In genomic region chr21:45592208-45592619, GRCh38 we compare ENCODE assay signal across 8 cellular contexts. TPM values are rescaled to one million over a fixed set of nuclear protein-coding genes. Genes with fewer than 3 reads are reported as not detected.
DNase-seq lines count a peak whose midpoint lies in the region; ATAC-seq and TF ChIP-seq lines count a peak whose summit lies in the region.

No MANE protein-coding gene starts in this region.

- H3K9me2 ChIP-seq in OCI-LY7 (ENCODE audit: insufficient read depth, low read length) = no peaks in the 10 kb centered on the region

- no peak overlapping the region for H3K9ac ChIP-seq in endodermal cell (ENCODE audit: extremely low read depth, low read length, poor library complexity, severe bottlenecking)

- H3K27ac Mint-ChIP-seq in endodermal cell = no peak overlapping the region

- peaks cover 37% of the 10 kb centered on the region for H3K27me3 Mint-ChIP-seq in endodermal cell (ENCODE audit: insufficient read depth)

- H3K4me2 ChIP-seq in OCI-LY7 (ENCODE audit: low read length) = peak overlapping the region; percentile 10; the same call in 1 of the 2 replicates

- H3K4me1 ChIP-seq in OCI-LY7 (ENCODE audit: insufficient read depth, low read length, poor library complexity, severe bottlenecking) (peaks cover 23% of the 10 kb centered on the region), endodermal cell (ENCODE audit: control insufficient read depth, insufficient read depth, low read length) (no peaks in the 10 kb centered on the region)

- no peaks in the 10 kb centered on the region for H3K9me3 ChIP-seq in OCI-LY7 (ENCODE audit: low read length)
- peaks cover 17% of the 10 kb centered on the region for H3K9me3 ChIP-seq in endodermal cell (ENCODE audit: control insufficient read depth, low read length)

- in situ Hi-C loops in ACHN (cut with HindIII; ENCODE audit: low pct_ligation_motif_present, low pct_unique_long_range_greater_than_20kb, low sequenced_read_pairs) = no loop called here

- intact Hi-C loops in OCI-LY7 (cut with micrococcal nuclease; ENCODE audit: unreplicated experiment) = no loop called here

- no peaks in the 10 kb centered on the region for H3K36me3 Mint-ChIP-seq in endodermal cell (ENCODE audit: low read depth)

- no peaks in the 10 kb centered on the region for H4K20me1 ChIP-seq in OCI-LY7 (ENCODE audit: insufficient read depth, low read length)

- CTCF ChIA-PET in OCI-LY7 (lab: Charles Lee; ENCODE audit: unreplicated experiment) = no interaction called here

- no peak overlapping the region for H3K4me3 Mint-ChIP-seq in endodermal cell

- H3K27ac ChIP-seq in OCI-LY7 (ENCODE audit: low read depth, low read length, poor library complexity, severe bottlenecking) = peak overlapping the region; percentile 11
- no peak overlapping the region for H3K27ac ChIP-seq in endodermal cell (ENCODE audit: low read depth, low read length)

- POLR2A ChIA-PET in OCI-LY7 (lab: Charles Lee) = no interaction called here

- H3K36me3 ChIP-seq in OCI-LY7 (ENCODE audit: insufficient read depth, low read length) (peaks cover 19% of the 10 kb centered on the region), endodermal cell (ENCODE audit: control insufficient read depth, insufficient read depth, low read length) (no peaks in the 10 kb centered on the region)

- DNase-seq in OCI-LY7 (ENCODE audit: low spot score) (peak; percentile 17), endodermal cell (no peak), occipital lobe (lab: John Stamatoyannopoulos, UW) (no peak), iPS-NIHi11 (ENCODE audit: low spot score) (no peak), ACHN (no peak)
- peak; percentile 79 for DNase-seq in activated naive CD4-positive, alpha-beta T cell treated with anti-CD3 and anti-CD28 coated beads, Interleukin-2, amount 50 U/mL, for 16 hours
- peak; percentile 56 to 58 for DNase-seq in stimulated activated CD4-positive, alpha-beta T cell treated with anti-CD3 and anti-CD28 coated beads, Interleukin-2, amount 100 ng/mL, for 48 hours

- WGBS in endodermal cell (ENCODE audit: insufficient coverage in 1 of 2, insufficient read length in 1 of 2), 2 experiments = 84 to 95% methylated on average over 3 of the region's 3 CpGs

- H3K27me3 ChIP-seq in endodermal cell (ENCODE audit: control insufficient read depth, insufficient read depth, low read length, poor library complexity, severe bottlenecking) = peaks cover 30% of the 10 kb centered on the region

- TF ChIP-seq CTCF in OCI-LY7 (conservative IDR thresholded peaks at IDR 0.05; ENCODE audit: low read length) = no peak
- TF ChIP-seq CTCF in endodermal cell (conservative IDR thresholded peaks at IDR 0.05) = no peak

- H3K79me2 ChIP-seq in OCI-LY7 (ENCODE audit: insufficient read depth, low read depth, low read length) = peaks cover 23% of the 10 kb centered on the region

- H2AFZ ChIP-seq in OCI-LY7 (ENCODE audit: low read length) = no peak overlapping the region

- peaks cover 24% of the 10 kb centered on the region for H3K9me3 Mint-ChIP-seq in endodermal cell

- H3K4me1 Mint-ChIP-seq in endodermal cell = no peaks in the 10 kb centered on the region

- H3K4me3 ChIP-seq in OCI-LY7 (ENCODE audit: low read depth, low read length, poor library complexity, severe bottlenecking) (no peak overlapping the region), endodermal cell (ENCODE audit: low read length) (no peak overlapping the region)

- BruUV-seq in OCI-LY7 (replicated peaks; lab: Mats Ljungman, UMichigan) = no TSS peak

- peak; percentile 34 for ATAC-seq in GM21526 (IDR thresholded peaks at IDR 0.05; ENCODE audit: low FRiP score, unreplicated experiment)

RNA-seq across cellular contexts. Expression of gene SLC19A1, which starts 50.0 kb away (rescaled TPM):
- total RNA-seq in OCI-LY7 (2014; rRNA removed; shearing (Covaris generic)) = 13.2 and 17.9 TPM in 2 replicates
- total RNA-seq in OCI-LY7 (2022) (41.1 and 41.2 TPM in 2 replicates), endodermal cell (10 to 100 TPM; 28.8 to 29.4 TPM), occipital lobe (10.8 TPM)
- 19.9 TPM for polyA plus RNA-seq in endodermal cell (2013, experiment 1 of 2)
- 16.4 TPM for polyA plus RNA-seq in endodermal cell (2013, experiment 2 of 2)

RNA-seq across cellular contexts. Expression of gene PCBP3, which starts 51.3 kb away (rescaled TPM):
- total RNA-seq in OCI-LY7 (2014; rRNA removed; shearing (Covaris generic)) = 0.39 TPM in 1 of 2 replicates, not detected in the other
- total RNA-seq in OCI-LY7 (2022) = 0.61 and 1.0 TPM in 2 replicates
- total RNA-seq in endodermal cell = 10 to 100 TPM in 1 of 2 donors, 1 to 10 TPM in 1; 2.1 to 10.6 TPM
- 4.2 TPM for polyA plus RNA-seq in endodermal cell (2013, experiment 1 of 2)
- polyA plus RNA-seq in endodermal cell (2013, experiment 2 of 2) = 3.2 TPM
- total RNA-seq in occipital lobe = 5.5 TPM

Comparison
In these comparisons a context has a peak if more than half of its experiments do, and no peak if none do; other contexts are left out.
1. DNase-seq: peak in OCI-LY7 (single experiment), activated naive CD4-positive, alpha-beta T cell treated with anti-CD3 and anti-CD28 coated beads, Interleukin-2, amount 50 U/mL, for 16 hours (single experiment) and stimulated activated CD4-positive, alpha-beta T cell treated with anti-CD3 and anti-CD28 coated beads, Interleukin-2, amount 100 ng/mL, for 48 hours (2 of 2); none in endodermal cell (single experiment), occipital lobe (single experiment), iPS-NIHi11 (single experiment) and ACHN (single experiment).